ENCODE assay signal across 1 cellular context in genomic region chr1:172442843-172443565, GRCh38.
TF ChIP-seq lines count a peak whose summit lies in the region.

No MANE protein-coding gene starts in this region.

TF ChIP-seq in HepG2, 621 proteins besides CTCF, POLR2A, EP300 and RAD21:
- TF ChIP-seq ZKSCAN1 (IDR thresholded peaks at IDR 0.05; ENCODE audit: low read length) (peak; percentile 67), SIX1 (CRISPR knock-in tag; IDR thresholded peaks at IDR 0.05; ENCODE audit: borderline replicate concordance) (no peak), AKNA (CRISPR knock-in tag; IDR thresholded peaks at IDR 0.05; ENCODE audit: borderline replicate concordance) (no peak)
